In genomic region chr18:35326695-35327387, GRCh38 we compare ENCODE assay signal across 18 cellular contexts. TPM values are rescaled to one million over a fixed set of nuclear protein-coding genes. Genes with fewer than 3 reads are reported as not detected.
A peak's percentile ranks its signal among the peaks of the same experiment; 100 is the strongest.
DNase-seq lines count a peak whose midpoint lies in the region; ATAC-seq, FAIRE-seq and TF ChIP-seq lines count a peak whose summit lies in the region.
"Had no signal": no experiment of that assay in that cellular context is flagged by ENCODE, and none has a peak within 500 bp of the region (broad histone marks: within the 10 kb centered on the region; RNA-seq: fewer than 3 reads in every experiment).

No MANE protein-coding gene starts in this region.

- CTCF ChIA-PET in K562 (lab: Yijun Ruan, JAX; ENCODE audit: low intra/inter-chr PET ratio) = no interaction called here

- no peaks in the 10 kb centered on the region for H3K9me3 Mint-ChIP-seq in GM23338
- H3K9me3 Mint-ChIP-seq in nephron progenitor cell = no peaks in the 10 kb centered on the region
- H3K9me3 Mint-ChIP-seq: CD4-positive, alpha-beta T cell had no signal

- H3K4me2 ChIP-seq in GM23338 = no peak overlapping the region
- no peak overlapping the region for H3K4me2 ChIP-seq in K562 (ENCODE audit: insufficient read depth, low read length)
- no peak overlapping the region for H3K4me2 ChIP-seq in keratinocyte (ENCODE audit: control insufficient read depth, extremely low read depth, insufficient read depth, low read depth, low read length)

- H3K36me3 Mint-ChIP-seq in GM23338 (ENCODE audit: low read depth) = no peaks in the 10 kb centered on the region
- peaks cover 10% of the 10 kb centered on the region for H3K36me3 Mint-ChIP-seq in nephron progenitor cell (ENCODE audit: low read depth)

- no peak for TF ChIP-seq POLR2A in K562 (conservative IDR thresholded peaks at IDR 0.05)

- no peak overlapping the region for H3K27ac ChIP-seq in GM23338 (ENCODE audit: low read depth)
- H3K27ac ChIP-seq in K562 (ENCODE audit: extremely low read depth, low read depth, low read length) = no peak overlapping the region; the same call in 2 of the 3 replicates
- no peak overlapping the region for H3K27ac ChIP-seq in keratinocyte (ENCODE audit: control insufficient read depth, insufficient read depth, low read length)
- H3K27ac ChIP-seq: RWPE1, SJCRH30 had no signal

- H3K9me3 ChIP-seq in K562 (replicated peaks; ENCODE audit: control insufficient read depth, insufficient read depth, low read depth, low read length) (no peaks in the 10 kb centered on the region), keratinocyte (ENCODE audit: control insufficient read depth, low read depth, low read length) (no peaks in the 10 kb centered on the region)
- H3K9me3 ChIP-seq: BE2C, SJCRH30 had no signal

- peak overlapping the region; percentile 43; the same call in 1 of the 2 replicates for H2AFZ ChIP-seq in GM23338
- H2AFZ ChIP-seq in K562 (ENCODE audit: low read depth, low read length) = no peak overlapping the region
- H2AFZ ChIP-seq in keratinocyte (ENCODE audit: control insufficient read depth, low read length) = no peak overlapping the region

- DNase-seq in GM23338 (ENCODE audit: low spot score) = no peak
- no peak for DNase-seq in K562 (ENCODE audit: extremely low read depth in 1 of 4, low spot score in 3 of 4)
- no peak for DNase-seq in keratinocyte (ENCODE audit: low read depth, low spot score)
- DNase-seq in nephron progenitor cell = no peak
- DNase-seq in D341Med (ENCODE audit: low spot score) = no peak
- no peak for DNase-seq in AG20443 (ENCODE audit: low spot score)
- DNase-seq: BE2C; CD4-positive, alpha-beta T cell; DMS79 treated with DMSO at 0.1 percent for 48 hours; GOT3; NCI-H187; NCI-H226; NCI-H524 treated with DMSO at 0.1 percent for 48 hours; SJCRH30 had no signal

- 13% methylated on average over 3 of the region's 3 CpGs for WGBS in K562 (ENCODE audit: insufficient coverage, low coverage, missing lambda C conversion rate)

- no peaks in the 10 kb centered on the region for H3K27me3 ChIP-seq in GM23338 (ENCODE audit: insufficient read depth)
- H3K27me3 ChIP-seq in K562 (ENCODE audit: control insufficient read depth in 2 of 2, insufficient read depth in 2 of 2, low read length in 2 of 2) = no peaks in the 10 kb centered on the region
- H3K27me3 ChIP-seq in keratinocyte (ENCODE audit: control insufficient read depth, extremely low read depth, insufficient read depth, low read length) = no peaks in the 10 kb centered on the region
- H3K27me3 ChIP-seq: BE2C, SJCRH30 had no signal

- H3K36me3 ChIP-seq in GM23338 (ENCODE audit: insufficient read depth) (no peaks in the 10 kb centered on the region), K562 (ENCODE audit: control insufficient read depth, insufficient read depth, low read length) (peaks cover under 1% of the 10 kb centered on the region; the same call in 1 of the 3 replicates), keratinocyte (ENCODE audit: control insufficient read depth in 2 of 2, extremely low read depth in 1 of 2, insufficient read depth in 2 of 2, low read length in 2 of 2) (no peaks in the 10 kb centered on the region)
- H3K36me3 ChIP-seq: BE2C, SJCRH30 had no signal

- no peak for ATAC-seq in GM23338
- peak; percentile 54 for ATAC-seq in HG02973 (IDR thresholded peaks at IDR 0.05; ENCODE audit: unreplicated experiment)
- ATAC-seq in K562 = peak; percentile 82

- H3K27ac Mint-ChIP-seq in GM23338 = no peak overlapping the region
- H3K27ac Mint-ChIP-seq in nephron progenitor cell = no peak overlapping the region
- H3K27ac Mint-ChIP-seq: CD4-positive, alpha-beta T cell; IgD-negative memory B cell had no signal

- no peak overlapping the region for H3K4me3 Mint-ChIP-seq in GM23338
- H3K4me3 Mint-ChIP-seq in nephron progenitor cell = no peak overlapping the region
- H3K4me3 Mint-ChIP-seq: CD4-positive, alpha-beta T cell; IgD-negative memory B cell had no signal

- H3K9ac ChIP-seq in K562 (ENCODE audit: insufficient read depth in 1 of 2, low read depth in 2 of 2, low read length in 2 of 2) (no peak overlapping the region), keratinocyte (ENCODE audit: control insufficient read depth, extremely low read depth, insufficient read depth, low read length) (no peak overlapping the region)

- no TSS peak for BruUV-seq in K562 (replicated peaks; lab: Mats Ljungman, UMichigan)

- H3K9me1 ChIP-seq in K562 (ENCODE audit: control insufficient read depth, insufficient read depth, low read length) = no peaks in the 10 kb centered on the region
- no peaks in the 10 kb centered on the region for H3K9me1 ChIP-seq in keratinocyte (ENCODE audit: control insufficient read depth, extremely low read depth, insufficient read depth, low read length)

- in situ Hi-C loops in K562 (cut with MboI) = no loop called here

- no peaks in the 10 kb centered on the region for H3K9me2 ChIP-seq in GM23338 (ENCODE audit: insufficient read depth)

- H3K79me2 ChIP-seq in GM23338 (replicated peaks; ENCODE audit: insufficient read depth) = no peaks in the 10 kb centered on the region
- no peaks in the 10 kb centered on the region for H3K79me2 ChIP-seq in K562 (ENCODE audit: control insufficient read depth, insufficient read depth, low read length)
- no peaks in the 10 kb centered on the region for H3K79me2 ChIP-seq in keratinocyte (ENCODE audit: control insufficient read depth, insufficient read depth, low read length)

- intact Hi-C loops in K562 (cut with micrococcal nuclease) = no loop called here

- no peak for TF ChIP-seq CTCF in GM23338 (conservative IDR thresholded peaks at IDR 0.05; ENCODE audit: low read depth in 2 of 2)
- no peak for TF ChIP-seq CTCF in K562 (IDR thresholded peaks at IDR 0.05 in 2 of 3, conservative IDR thresholded peaks at IDR 0.05 in 1 of 3; ENCODE audit: insufficient read depth in 2 of 3, low read depth in 1 of 3, low read length in 3 of 3)
- no peak for TF ChIP-seq CTCF in keratinocyte (optimal IDR thresholded peaks at IDR 0.05 in 1 of 3, IDR thresholded peaks at IDR 0.05 in 1 of 3, conservative IDR thresholded peaks at IDR 0.05 in 1 of 3; ENCODE audit: extremely low read depth in 1 of 3, insufficient read depth in 2 of 3, low read length in 3 of 3)
- no peak for TF ChIP-seq CTCF in nephron progenitor cell (IDR thresholded peaks at IDR 0.05)

- no peaks in the 10 kb centered on the region for H3F3A ChIP-seq in GM23338 (replicated peaks; ENCODE audit: low read depth)

- H3K4me1 ChIP-seq in GM23338 (ENCODE audit: insufficient read depth) = peaks cover 8% of the 10 kb centered on the region
- H3K4me1 ChIP-seq in K562 (replicated peaks in 1 of 2; ENCODE audit: control insufficient read depth in 2 of 2, insufficient read depth in 2 of 2, low read length in 2 of 2) = peaks cover 0 to 16% of the 10 kb centered on the region in 2 experiments; a peak in 3 of 5 replicates
- peaks cover 2% of the 10 kb centered on the region for H3K4me1 ChIP-seq in keratinocyte (ENCODE audit: control insufficient read depth, extremely low read depth, insufficient read depth, low read length)
- H3K4me1 ChIP-seq: BE2C, SJCRH30 had no signal

- H3K4me1 Mint-ChIP-seq in GM23338 (peaks cover 15% of the 10 kb centered on the region), nephron progenitor cell (no peaks in the 10 kb centered on the region)
- H3K4me1 Mint-ChIP-seq: IgD-negative memory B cell had no signal

- H4K20me1 ChIP-seq in GM23338 (replicated peaks; ENCODE audit: insufficient read depth) (no peaks in the 10 kb centered on the region), K562 (replicated peaks; ENCODE audit: control insufficient read depth, insufficient read depth, low read length) (no peaks in the 10 kb centered on the region), keratinocyte (ENCODE audit: control insufficient read depth, extremely low read depth, insufficient read depth, low read length) (no peaks in the 10 kb centered on the region)

- H3K27me3 Mint-ChIP-seq in GM23338 (ENCODE audit: insufficient read depth, low read depth, poor library complexity) = no peaks in the 10 kb centered on the region
- H3K27me3 Mint-ChIP-seq in nephron progenitor cell (ENCODE audit: low read depth, poor library complexity) = no peaks in the 10 kb centered on the region
- H3K27me3 Mint-ChIP-seq: CD4-positive, alpha-beta T cell; IgD-negative memory B cell had no signal

- H3K4me3 ChIP-seq in GM23338 (no peak overlapping the region), K562 (no peak overlapping the region), keratinocyte (ENCODE audit: control insufficient read depth in 2 of 3, extremely low read depth in 1 of 3, insufficient read depth in 2 of 3, low read depth in 1 of 3, low read length in 3 of 3) (no peak overlapping the region)
- H3K4me3 ChIP-seq: SJCRH30 had no signal

- TF ChIP-seq EP300 in K562 (IDR thresholded peaks at IDR 0.05; ENCODE audit: low read length) = peak; percentile 43; the same call in 1 of the 2 replicates

- 0 out of 4 replicates have a peak, but pooled peaks of 1 of the 2 experiments have one; percentile 2 for TF ChIP-seq RAD21 in K562 (CRISPR knock-in tag; conservative IDR thresholded peaks at IDR 0.05 in 1 of 2, IDR thresholded peaks at IDR 0.05 in 1 of 2)

- no peak for FAIRE-seq in K562 (lab: Jason Lieb, UNC)
- FAIRE-seq in keratinocyte (lab: Jason Lieb, UNC) = peak; percentile 34

- dilution Hi-C loops in keratinocyte (cut with MboI; ENCODE audit: extremely low pct_ligation_motif_present, low sequenced_read_pairs) = no loop called here

- POLR2A ChIA-PET in K562 (lab: Yijun Ruan, JAX) = interaction anchor here (0.6 to 1.2 kb wide), 4 partner anchors 18 to 86 kb away, joined by 3 to 4 read pairs (median 3); partner anchors contain the start of genes ZNF397 and ZSCAN30

RNA-seq across cellular contexts. Expression of gene ZNF24, which starts 17.4 kb away (rescaled TPM):
- 50.8 and 52.4 TPM in 2 replicates for total RNA-seq in GM23338 (2014; rRNA removed; shearing (Covaris generic))
- polyA plus RNA-seq in GM23338 (2016; fragmentation: Nextera tagmentation; extraction: Ambion mirVana) (57.9 and 75.2 TPM in 2 replicates), K562 (2011; rRNA removed) (51.8 and 54.1 TPM in 2 replicates), K562 (2014; fragmentation: Illumina TruSeq; extraction: Trizol) (43.7 and 52.3 TPM in 2 replicates), K562 (2014; fragmentation: Nextera tagmentation; extraction: Ambion mirVana) (10 to 100 TPM; 51.6 to 72.2 TPM), K562 (2014; rRNA removed) (33.7 and 35.7 TPM in 2 replicates), keratinocyte (12.2 to 20.3 TPM (median 14.1 TPM) in 3 replicates)
- 27.7 and 57.5 TPM in 2 replicates for total RNA-seq in K562 (2011; cell fraction: chromatin; rRNA removed; ENCODE audit: low replicate concordance)
- total RNA-seq in K562 (2011; cell fraction: nucleolus; rRNA removed) = 17.0 and 21.7 TPM in 2 replicates
- total RNA-seq in K562 (2011; cell fraction: nucleoplasm; rRNA removed) = 38.3 and 54.1 TPM in 2 replicates
- total RNA-seq in K562 (2014; rRNA removed) (32.4 and 36.9 TPM in 2 replicates), K562 (2014; rRNA removed; fragmentation: Illumina TruSeq; extraction: Trizol) (67.4 and 76.1 TPM in 2 replicates), K562 (2015; rRNA removed; fragmentation: Illumina TruSeq; extraction: Trizol) (59.4 and 64.1 TPM in 2 replicates), K562 (2021) (69.8 and 72.8 TPM in 2 replicates)
- 8.4 and 26.9 TPM in 2 replicates for polyA plus RNA-seq in K562 (2011; cell fraction: cytosol; rRNA removed)
- 43.7 and 72.4 TPM in 2 replicates for polyA plus RNA-seq in K562 (2011; cell fraction: nucleus; rRNA removed)
- polyA plus RNA-seq in K562 (2012) = 36.9 and 43.6 TPM in 2 replicates
- 77.5 and 93.1 TPM in 2 replicates for polyA minus RNA-seq in K562 (2011; rRNA and poly(A)+ RNA removed)
- polyA minus RNA-seq in K562 (2011; cell fraction: cytosol; rRNA and poly(A)+ RNA removed) = 20.0 and 25.0 TPM in 2 replicates
- polyA minus RNA-seq in K562 (2011; cell fraction: nucleus; rRNA and poly(A)+ RNA removed) = 35.1 and 73.0 TPM in 2 replicates
- polyA plus RNA-seq in keratinocyte (2011; ENCODE audit: low read depth) = 23.2 TPM
- 6.9 and 13.1 TPM in 2 replicates for polyA plus RNA-seq in keratinocyte (2011; cell fraction: cytosol; rRNA removed)
- 14.8 and 22.7 TPM in 2 replicates for polyA plus RNA-seq in keratinocyte (2011; cell fraction: nucleus; rRNA removed)
- polyA plus RNA-seq in keratinocyte (2012; ENCODE audit: low replicate concordance) = 15.9 and 16.3 TPM in 2 replicates
- 21.9 to 24.5 TPM (median 24.3 TPM) in 3 replicates for polyA minus RNA-seq in keratinocyte
- polyA minus RNA-seq in keratinocyte (2011; cell fraction: cytosol; rRNA and poly(A)+ RNA removed) = 12.1 TPM
- 12.6 and 20.9 TPM in 2 replicates for polyA minus RNA-seq in keratinocyte (2011; cell fraction: nucleus; rRNA and poly(A)+ RNA removed)

RNA-seq across cellular contexts. Expression of gene ZSCAN30, which starts 36.8 kb away (rescaled TPM):
- total RNA-seq in GM23338 (2014; rRNA removed; shearing (Covaris generic)) = 15.5 and 21.8 TPM in 2 replicates
- polyA plus RNA-seq in GM23338 (2016; fragmentation: Nextera tagmentation; extraction: Ambion mirVana) = 7.0 and 12.3 TPM in 2 replicates
- 31.5 and 84.0 TPM in 2 replicates for total RNA-seq in K562 (2011; cell fraction: chromatin; rRNA removed; ENCODE audit: low replicate concordance)
- 17.8 and 26.8 TPM in 2 replicates for total RNA-seq in K562 (2011; cell fraction: nucleolus; rRNA removed)
- 41.2 and 45.8 TPM in 2 replicates for total RNA-seq in K562 (2011; cell fraction: nucleoplasm; rRNA removed)
- total RNA-seq in K562 (2014; rRNA removed) = 8.9 and 12.0 TPM in 2 replicates
- 13.5 and 14.7 TPM in 2 replicates for total RNA-seq in K562 (2014; rRNA removed; fragmentation: Illumina TruSeq; extraction: Trizol)
- 10.3 and 11.0 TPM in 2 replicates for total RNA-seq in K562 (2015; rRNA removed; fragmentation: Illumina TruSeq; extraction: Trizol)
- total RNA-seq in K562 (2021) = 9.2 and 10.8 TPM in 2 replicates
- polyA plus RNA-seq in K562 (2011; rRNA removed) = 13.6 and 14.0 TPM in 2 replicates
- 3.0 and 5.6 TPM in 2 replicates for polyA plus RNA-seq in K562 (2011; cell fraction: cytosol; rRNA removed)
- 36.2 and 37.7 TPM in 2 replicates for polyA plus RNA-seq in K562 (2011; cell fraction: nucleus; rRNA removed)
- polyA plus RNA-seq in K562 (2012) = 9.6 and 15.1 TPM in 2 replicates
- 11.5 and 13.1 TPM in 2 replicates for polyA plus RNA-seq in K562 (2014; fragmentation: Illumina TruSeq; extraction: Trizol)
- 1 to 10 TPM; 4.6 to 4.9 TPM for polyA plus RNA-seq in K562 (2014; fragmentation: Nextera tagmentation; extraction: Ambion mirVana)
- polyA plus RNA-seq in K562 (2014; rRNA removed) = 10.0 and 11.5 TPM in 2 replicates
- polyA minus RNA-seq in K562 (2011; rRNA and poly(A)+ RNA removed) = 19.0 and 29.5 TPM in 2 replicates
- polyA minus RNA-seq in K562 (2011; cell fraction: cytosol; rRNA and poly(A)+ RNA removed) = 4.7 and 5.1 TPM in 2 replicates
- polyA minus RNA-seq in K562 (2011; cell fraction: nucleus; rRNA and poly(A)+ RNA removed) = 18.6 and 33.8 TPM in 2 replicates
- 8.4 to 13.6 TPM (median 11.3 TPM) in 3 replicates for polyA plus RNA-seq in keratinocyte
- polyA plus RNA-seq in keratinocyte (2011; ENCODE audit: low read depth) = 4.8 TPM
- polyA plus RNA-seq in keratinocyte (2011; cell fraction: cytosol; rRNA removed) = 4.4 and 5.6 TPM in 2 replicates
- 36.2 and 40.3 TPM in 2 replicates for polyA plus RNA-seq in keratinocyte (2011; cell fraction: nucleus; rRNA removed)
- polyA plus RNA-seq in keratinocyte (2012; ENCODE audit: low replicate concordance) = 7.3 and 8.2 TPM in 2 replicates
- 5.1 to 14.0 TPM (median 9.7 TPM) in 3 replicates for polyA minus RNA-seq in keratinocyte
- 10.9 TPM for polyA minus RNA-seq in keratinocyte (2011; cell fraction: cytosol; rRNA and poly(A)+ RNA removed)
- 13.5 and 29.1 TPM in 2 replicates for polyA minus RNA-seq in keratinocyte (2011; cell fraction: nucleus; rRNA and poly(A)+ RNA removed)

RNA-seq across cellular contexts. Expression of gene ZNF396, which starts 50.3 kb away (rescaled TPM):
- total RNA-seq in GM23338 (2014; rRNA removed; shearing (Covaris generic)) = 0.31 and 0.85 TPM in 2 replicates
- 0.36 and 0.52 TPM in 2 replicates for polyA plus RNA-seq in GM23338 (2016; fragmentation: Nextera tagmentation; extraction: Ambion mirVana)
- total RNA-seq in K562 (2011; cell fraction: chromatin; rRNA removed; ENCODE audit: low replicate concordance) = 1.9 and 3.1 TPM in 2 replicates
- total RNA-seq in K562 (2011; cell fraction: nucleolus; rRNA removed) = 2.2 and 3.2 TPM in 2 replicates
- total RNA-seq in K562 (2011; cell fraction: nucleoplasm; rRNA removed) = 2.9 and 4.5 TPM in 2 replicates
- 0.73 and 1.6 TPM in 2 replicates for total RNA-seq in K562 (2014; rRNA removed)
- 2.1 and 2.4 TPM in 2 replicates for total RNA-seq in K562 (2014; rRNA removed; fragmentation: Illumina TruSeq; extraction: Trizol)
- total RNA-seq in K562 (2015; rRNA removed; fragmentation: Illumina TruSeq; extraction: Trizol) = 1.3 and 1.4 TPM in 2 replicates
- total RNA-seq in K562 (2021) = 1.2 and 2.0 TPM in 2 replicates
- 1.6 and 1.9 TPM in 2 replicates for polyA plus RNA-seq in K562 (2011; rRNA removed)
- 0.40 and 0.80 TPM in 2 replicates for polyA plus RNA-seq in K562 (2011; cell fraction: cytosol; rRNA removed)
- 0.50 and 0.84 TPM in 2 replicates for polyA plus RNA-seq in K562 (2011; cell fraction: nucleus; rRNA removed)
- 1.3 and 3.4 TPM in 2 replicates for polyA plus RNA-seq in K562 (2012)
- 1.9 and 2.1 TPM in 2 replicates for polyA plus RNA-seq in K562 (2014; fragmentation: Illumina TruSeq; extraction: Trizol)
- 1 to 10 TPM; 2.0 to 2.3 TPM for polyA plus RNA-seq in K562 (2014; fragmentation: Nextera tagmentation; extraction: Ambion mirVana)
- 1.3 and 1.9 TPM in 2 replicates for polyA plus RNA-seq in K562 (2014; rRNA removed)
- polyA minus RNA-seq in K562 (2011; rRNA and poly(A)+ RNA removed) = 1.7 and 3.0 TPM in 2 replicates
- 0.73 and 0.86 TPM in 2 replicates for polyA minus RNA-seq in K562 (2011; cell fraction: cytosol; rRNA and poly(A)+ RNA removed)
- polyA minus RNA-seq in K562 (2011; cell fraction: nucleus; rRNA and poly(A)+ RNA removed) = 1.1 and 3.8 TPM in 2 replicates
- 0.20 to 0.49 TPM (median 0.33 TPM) in 3 replicates for polyA plus RNA-seq in keratinocyte
- polyA plus RNA-seq in keratinocyte (2011; ENCODE audit: low read depth) = 0.35 TPM
- polyA plus RNA-seq in keratinocyte (2011; cell fraction: cytosol; rRNA removed) = 0.19 and 0.28 TPM in 2 replicates
- 0.36 TPM in 2 replicates for polyA plus RNA-seq in keratinocyte (2011; cell fraction: nucleus; rRNA removed)
- 0.18 and 0.56 TPM in 2 replicates for polyA plus RNA-seq in keratinocyte (2012; ENCODE audit: low replicate concordance)
- polyA minus RNA-seq in keratinocyte = 0.13 TPM in 2 of 3 replicates, not detected in the other
- polyA minus RNA-seq in keratinocyte (2011; cell fraction: cytosol; rRNA and poly(A)+ RNA removed) = not detected
- polyA minus RNA-seq in keratinocyte (2011; cell fraction: nucleus; rRNA and poly(A)+ RNA removed) = 0.23 and 0.32 TPM in 2 replicates
- total RNA-seq: HT-29 had no signal
